In the genomic region with DNA sequence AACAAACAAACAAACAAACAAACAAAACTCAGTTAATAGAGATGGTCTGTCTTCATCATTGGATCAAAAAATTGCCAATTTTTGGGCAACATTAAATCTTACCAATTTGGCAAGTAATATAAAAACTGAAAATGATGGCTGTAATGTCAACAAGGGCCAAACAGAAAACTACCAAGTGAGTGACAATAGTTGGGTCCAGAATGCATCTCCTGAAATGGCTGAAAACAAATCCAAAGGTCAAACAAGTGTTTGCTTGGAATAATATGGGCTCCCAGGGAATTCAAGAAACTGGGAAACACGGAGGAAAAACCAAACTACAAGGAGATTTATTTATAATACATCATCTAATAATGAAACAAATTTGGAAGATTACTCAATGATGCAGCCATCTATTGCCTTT, we compare ENCODE assay signal across 1 cellular context.
TF ChIP-seq lines count a peak whose summit lies in the region.

No MANE protein-coding gene starts in this region.

TF ChIP-seq in HepG2, 621 proteins besides CTCF, POLR2A, EP300 and RAD21 (continued from another document):
- TF ChIP-seq, protein P1, sequence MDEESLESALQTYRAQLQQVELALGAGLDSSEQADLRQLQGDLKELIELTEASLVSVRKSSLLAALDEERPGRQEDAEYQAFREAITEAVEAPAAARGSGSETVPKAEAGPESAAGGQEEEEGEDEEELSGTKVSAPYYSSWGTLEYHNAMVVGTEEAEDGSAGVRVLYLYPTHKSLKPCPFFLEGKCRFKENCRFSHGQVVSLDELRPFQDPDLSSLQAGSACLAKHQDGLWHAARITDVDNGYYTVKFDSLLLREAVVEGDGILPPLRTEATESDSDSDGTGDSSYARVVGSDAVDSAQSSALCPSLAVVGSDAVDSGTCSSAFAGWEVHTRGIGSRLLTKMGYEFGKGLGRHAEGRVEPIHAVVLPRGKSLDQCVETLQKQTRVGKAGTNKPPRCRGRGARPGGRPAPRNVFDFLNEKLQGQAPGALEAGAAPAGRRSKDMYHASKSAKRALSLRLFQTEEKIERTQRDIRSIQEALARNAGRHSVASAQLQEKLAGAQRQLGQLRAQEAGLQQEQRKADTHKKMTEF (CRISPR knock-in tag; IDR thresholded peaks at IDR 0.05) = 0 out of 2 replicates have a peak, but pooled peaks have one; percentile 30
- peak; percentile 17; the same call in 1 of the 2 replicates for TF ChIP-seq RCOR2 (CRISPR knock-in tag; IDR thresholded peaks at IDR 0.05)
- TF ChIP-seq EHMT2 (IDR thresholded peaks at IDR 0.05; ENCODE audit: borderline replicate concordance, low read depth, low read length) = peak; percentile 74
- TF ChIP-seq, protein P2, sequence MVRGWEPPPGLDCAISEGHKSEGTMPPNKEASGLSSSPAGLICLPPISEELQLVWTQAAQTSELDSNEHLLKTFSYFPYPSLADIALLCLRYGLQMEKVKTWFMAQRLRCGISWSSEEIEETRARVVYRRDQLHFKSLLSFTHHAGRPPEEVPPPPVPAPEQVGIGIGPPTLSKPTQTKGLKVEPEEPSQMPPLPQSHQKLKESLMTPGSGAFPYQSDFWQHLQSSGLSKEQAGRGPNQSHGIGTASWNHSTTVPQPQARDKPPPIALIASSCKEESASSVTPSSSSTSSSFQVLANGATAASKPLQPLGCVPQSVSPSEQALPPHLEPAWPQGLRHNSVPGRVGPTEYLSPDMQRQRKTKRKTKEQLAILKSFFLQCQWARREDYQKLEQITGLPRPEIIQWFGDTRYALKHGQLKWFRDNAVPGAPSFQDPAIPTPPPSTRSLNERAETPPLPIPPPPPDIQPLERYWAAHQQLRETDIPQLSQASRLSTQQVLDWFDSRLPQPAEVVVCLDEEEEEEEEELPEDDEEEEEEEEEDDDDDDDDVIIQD (CRISPR knock-in tag; IDR thresholded peaks at IDR 0.05; ENCODE audit: low read depth) = peak; percentile 85; the same call in 1 of the 2 replicates
- TF ChIP-seq BRCA1 (CRISPR knock-in tag; IDR thresholded peaks at IDR 0.05) = no peak
- peak; percentile 97 for TF ChIP-seq ZNF441 (CRISPR knock-in tag; IDR thresholded peaks at IDR 0.05; ENCODE audit: borderline replicate concordance)
- TF ChIP-seq, protein P3, sequence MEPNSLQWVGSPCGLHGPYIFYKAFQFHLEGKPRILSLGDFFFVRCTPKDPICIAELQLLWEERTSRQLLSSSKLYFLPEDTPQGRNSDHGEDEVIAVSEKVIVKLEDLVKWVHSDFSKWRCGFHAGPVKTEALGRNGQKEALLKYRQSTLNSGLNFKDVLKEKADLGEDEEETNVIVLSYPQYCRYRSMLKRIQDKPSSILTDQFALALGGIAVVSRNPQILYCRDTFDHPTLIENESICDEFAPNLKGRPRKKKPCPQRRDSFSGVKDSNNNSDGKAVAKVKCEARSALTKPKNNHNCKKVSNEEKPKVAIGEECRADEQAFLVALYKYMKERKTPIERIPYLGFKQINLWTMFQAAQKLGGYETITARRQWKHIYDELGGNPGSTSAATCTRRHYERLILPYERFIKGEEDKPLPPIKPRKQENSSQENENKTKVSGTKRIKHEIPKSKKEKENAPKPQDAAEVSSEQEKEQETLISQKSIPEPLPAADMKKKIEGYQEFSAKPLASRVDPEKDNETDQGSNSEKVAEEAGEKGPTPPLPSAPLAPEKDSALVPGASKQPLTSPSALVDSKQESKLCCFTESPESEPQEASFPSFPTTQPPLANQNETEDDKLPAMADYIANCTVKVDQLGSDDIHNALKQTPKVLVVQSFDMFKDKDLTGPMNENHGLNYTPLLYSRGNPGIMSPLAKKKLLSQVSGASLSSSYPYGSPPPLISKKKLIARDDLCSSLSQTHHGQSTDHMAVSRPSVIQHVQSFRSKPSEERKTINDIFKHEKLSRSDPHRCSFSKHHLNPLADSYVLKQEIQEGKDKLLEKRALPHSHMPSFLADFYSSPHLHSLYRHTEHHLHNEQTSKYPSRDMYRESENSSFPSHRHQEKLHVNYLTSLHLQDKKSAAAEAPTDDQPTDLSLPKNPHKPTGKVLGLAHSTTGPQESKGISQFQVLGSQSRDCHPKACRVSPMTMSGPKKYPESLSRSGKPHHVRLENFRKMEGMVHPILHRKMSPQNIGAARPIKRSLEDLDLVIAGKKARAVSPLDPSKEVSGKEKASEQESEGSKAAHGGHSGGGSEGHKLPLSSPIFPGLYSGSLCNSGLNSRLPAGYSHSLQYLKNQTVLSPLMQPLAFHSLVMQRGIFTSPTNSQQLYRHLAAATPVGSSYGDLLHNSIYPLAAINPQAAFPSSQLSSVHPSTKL (CRISPR knock-in tag; IDR thresholded peaks at IDR 0.05) = peak; percentile 57
- TF ChIP-seq POLR2AphosphoS5 (IDR thresholded peaks at IDR 0.05; ENCODE audit: low read depth, low read length) = no peak
- TF ChIP-seq ZNF614 (CRISPR knock-in tag; IDR thresholded peaks at IDR 0.05; ENCODE audit: borderline replicate concordance) = 0 out of 2 replicates have a peak, but pooled peaks have one; percentile 25
- no peak for TF ChIP-seq HDAC6 (IDR thresholded peaks at IDR 0.05; ENCODE audit: low read depth, low read length)
- TF ChIP-seq KAT8 (CRISPR knock-in tag; IDR thresholded peaks at IDR 0.05) = 0 out of 2 replicates have a peak, but pooled peaks have one; percentile 12
- TF ChIP-seq NFIC (IDR thresholded peaks at IDR 0.05; ENCODE audit: low read length) = peak; percentile 43; the same call in 1 of the 2 replicates
- TF ChIP-seq NR3C1 (CRISPR knock-in tag; IDR thresholded peaks at IDR 0.05) = no peak
- TF ChIP-seq, protein P4, sequence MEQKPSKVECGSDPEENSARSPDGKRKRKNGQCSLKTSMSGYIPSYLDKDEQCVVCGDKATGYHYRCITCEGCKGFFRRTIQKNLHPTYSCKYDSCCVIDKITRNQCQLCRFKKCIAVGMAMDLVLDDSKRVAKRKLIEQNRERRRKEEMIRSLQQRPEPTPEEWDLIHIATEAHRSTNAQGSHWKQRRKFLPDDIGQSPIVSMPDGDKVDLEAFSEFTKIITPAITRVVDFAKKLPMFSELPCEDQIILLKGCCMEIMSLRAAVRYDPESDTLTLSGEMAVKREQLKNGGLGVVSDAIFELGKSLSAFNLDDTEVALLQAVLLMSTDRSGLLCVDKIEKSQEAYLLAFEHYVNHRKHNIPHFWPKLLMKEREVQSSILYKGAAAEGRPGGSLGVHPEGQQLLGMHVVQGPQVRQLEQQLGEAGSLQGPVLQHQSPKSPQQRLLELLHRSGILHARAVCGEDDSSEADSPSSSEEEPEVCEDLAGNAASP (CRISPR knock-in tag; IDR thresholded peaks at IDR 0.05; ENCODE audit: borderline replicate concordance) = no peak
- TF ChIP-seq ZNF713 (CRISPR knock-in tag; IDR thresholded peaks at IDR 0.05) = 0 out of 2 replicates have a peak, but pooled peaks have one; percentile 36
- TF ChIP-seq, protein P5, sequence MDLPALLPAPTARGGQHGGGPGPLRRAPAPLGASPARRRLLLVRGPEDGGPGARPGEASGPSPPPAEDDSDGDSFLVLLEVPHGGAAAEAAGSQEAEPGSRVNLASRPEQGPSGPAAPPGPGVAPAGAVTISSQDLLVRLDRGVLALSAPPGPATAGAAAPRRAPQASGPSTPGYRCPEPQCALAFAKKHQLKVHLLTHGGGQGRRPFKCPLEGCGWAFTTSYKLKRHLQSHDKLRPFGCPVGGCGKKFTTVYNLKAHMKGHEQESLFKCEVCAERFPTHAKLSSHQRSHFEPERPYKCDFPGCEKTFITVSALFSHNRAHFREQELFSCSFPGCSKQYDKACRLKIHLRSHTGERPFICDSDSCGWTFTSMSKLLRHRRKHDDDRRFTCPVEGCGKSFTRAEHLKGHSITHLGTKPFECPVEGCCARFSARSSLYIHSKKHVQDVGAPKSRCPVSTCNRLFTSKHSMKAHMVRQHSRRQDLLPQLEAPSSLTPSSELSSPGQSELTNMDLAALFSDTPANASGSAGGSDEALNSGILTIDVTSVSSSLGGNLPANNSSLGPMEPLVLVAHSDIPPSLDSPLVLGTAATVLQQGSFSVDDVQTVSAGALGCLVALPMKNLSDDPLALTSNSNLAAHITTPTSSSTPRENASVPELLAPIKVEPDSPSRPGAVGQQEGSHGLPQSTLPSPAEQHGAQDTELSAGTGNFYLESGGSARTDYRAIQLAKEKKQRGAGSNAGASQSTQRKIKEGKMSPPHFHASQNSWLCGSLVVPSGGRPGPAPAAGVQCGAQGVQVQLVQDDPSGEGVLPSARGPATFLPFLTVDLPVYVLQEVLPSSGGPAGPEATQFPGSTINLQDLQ (CRISPR knock-in tag; IDR thresholded peaks at IDR 0.05) = no peak
- TF ChIP-seq HNF4A (CRISPR knock-in tag; IDR thresholded peaks at IDR 0.05) = peak; percentile 81
- peak; percentile 19; the same call in 1 of the 2 replicates for TF ChIP-seq PPARG (CRISPR knock-in tag; conservative IDR thresholded peaks at IDR 0.05)
- TF ChIP-seq NRL (CRISPR knock-in tag; IDR thresholded peaks at IDR 0.05; ENCODE audit: borderline replicate concordance) = no peak
- peak; percentile 38; the same call in 1 of the 2 replicates for TF ChIP-seq FOXP1 (IDR thresholded peaks at IDR 0.05)
- TF ChIP-seq FOXP1 (CRISPR knock-in tag; IDR thresholded peaks at IDR 0.05) = peak; percentile 48; the same call in 1 of the 2 replicates
- TF ChIP-seq ZNF629 (CRISPR knock-in tag; conservative IDR thresholded peaks at IDR 0.05) = 0 out of 2 replicates have a peak, but pooled peaks have one; percentile 14
- no peak for TF ChIP-seq CREB1 (IDR thresholded peaks at IDR 0.05)
- 0 out of 2 replicates have a peak, but pooled peaks have one; percentile 34 for TF ChIP-seq CREB1 (CRISPR knock-in tag; IDR thresholded peaks at IDR 0.05)
- TF ChIP-seq, protein P6, sequence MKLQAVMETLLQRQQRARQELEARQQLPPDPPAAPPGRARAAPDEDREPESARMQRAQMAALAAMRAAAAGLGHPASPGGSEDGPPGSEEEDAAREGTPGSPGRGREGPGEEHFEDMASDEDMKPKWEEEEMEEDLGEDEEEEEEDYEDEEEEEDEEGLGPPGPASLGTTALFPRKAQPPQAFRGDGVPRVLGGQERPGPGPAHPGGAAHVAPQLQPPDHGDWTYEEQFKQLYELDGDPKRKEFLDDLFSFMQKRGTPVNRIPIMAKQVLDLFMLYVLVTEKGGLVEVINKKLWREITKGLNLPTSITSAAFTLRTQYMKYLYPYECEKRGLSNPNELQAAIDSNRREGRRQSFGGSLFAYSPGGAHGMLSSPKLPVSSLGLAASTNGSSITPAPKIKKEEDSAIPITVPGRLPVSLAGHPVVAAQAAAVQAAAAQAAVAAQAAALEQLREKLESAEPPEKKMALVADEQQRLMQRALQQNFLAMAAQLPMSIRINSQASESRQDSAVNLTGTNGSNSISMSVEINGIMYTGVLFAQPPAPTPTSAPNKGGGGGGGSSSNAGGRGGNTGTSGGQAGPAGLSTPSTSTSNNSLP (IDR thresholded peaks at IDR 0.05; ENCODE audit: low read depth, low read length) = peak; percentile 35; the same call in 1 of the 2 replicates
- TF ChIP-seq RFXAP (CRISPR knock-in tag; IDR thresholded peaks at IDR 0.05; ENCODE audit: borderline replicate concordance) = no peak
- no peak for TF ChIP-seq FOXA1 (IDR thresholded peaks at IDR 0.05)
- peak; percentile 70 for TF ChIP-seq FOXA1 (CRISPR knock-in tag; IDR thresholded peaks at IDR 0.05)
- TF ChIP-seq HMG20A (CRISPR knock-in tag; IDR thresholded peaks at IDR 0.05; ENCODE audit: borderline replicate concordance) = peak; percentile 13; the same call in 1 of the 2 replicates
- TF ChIP-seq ZMYM4 (CRISPR knock-in tag; IDR thresholded peaks at IDR 0.05) = 0 out of 2 replicates have a peak, but pooled peaks have one; percentile 25
- TF ChIP-seq MIXL1 (CRISPR knock-in tag; IDR thresholded peaks at IDR 0.05) = no peak
- peak; percentile 82 for TF ChIP-seq FOXA3 (CRISPR knock-in tag; IDR thresholded peaks at IDR 0.05)
- TF ChIP-seq GATAD2A (CRISPR knock-in tag; IDR thresholded peaks at IDR 0.05) = 0 out of 2 replicates have a peak, but pooled peaks have one; percentile 45
- TF ChIP-seq, protein P7, sequence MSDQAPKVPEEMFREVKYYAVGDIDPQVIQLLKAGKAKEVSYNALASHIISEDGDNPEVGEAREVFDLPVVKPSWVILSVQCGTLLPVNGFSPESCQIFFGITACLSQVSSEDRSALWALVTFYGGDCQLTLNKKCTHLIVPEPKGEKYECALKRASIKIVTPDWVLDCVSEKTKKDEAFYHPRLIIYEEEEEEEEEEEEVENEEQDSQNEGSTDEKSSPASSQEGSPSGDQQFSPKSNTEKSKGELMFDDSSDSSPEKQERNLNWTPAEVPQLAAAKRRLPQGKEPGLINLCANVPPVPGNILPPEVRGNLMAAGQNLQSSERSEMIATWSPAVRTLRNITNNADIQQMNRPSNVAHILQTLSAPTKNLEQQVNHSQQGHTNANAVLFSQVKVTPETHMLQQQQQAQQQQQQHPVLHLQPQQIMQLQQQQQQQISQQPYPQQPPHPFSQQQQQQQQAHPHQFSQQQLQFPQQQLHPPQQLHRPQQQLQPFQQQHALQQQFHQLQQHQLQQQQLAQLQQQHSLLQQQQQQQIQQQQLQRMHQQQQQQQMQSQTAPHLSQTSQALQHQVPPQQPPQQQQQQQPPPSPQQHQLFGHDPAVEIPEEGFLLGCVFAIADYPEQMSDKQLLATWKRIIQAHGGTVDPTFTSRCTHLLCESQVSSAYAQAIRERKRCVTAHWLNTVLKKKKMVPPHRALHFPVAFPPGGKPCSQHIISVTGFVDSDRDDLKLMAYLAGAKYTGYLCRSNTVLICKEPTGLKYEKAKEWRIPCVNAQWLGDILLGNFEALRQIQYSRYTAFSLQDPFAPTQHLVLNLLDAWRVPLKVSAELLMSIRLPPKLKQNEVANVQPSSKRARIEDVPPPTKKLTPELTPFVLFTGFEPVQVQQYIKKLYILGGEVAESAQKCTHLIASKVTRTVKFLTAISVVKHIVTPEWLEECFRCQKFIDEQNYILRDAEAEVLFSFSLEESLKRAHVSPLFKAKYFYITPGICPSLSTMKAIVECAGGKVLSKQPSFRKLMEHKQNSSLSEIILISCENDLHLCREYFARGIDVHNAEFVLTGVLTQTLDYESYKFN (CRISPR knock-in tag; conservative IDR thresholded peaks at IDR 0.05) = peak; percentile 74
- TF ChIP-seq SOX6 (IDR thresholded peaks at IDR 0.05) = no peak
- TF ChIP-seq SOX6 (CRISPR knock-in tag; IDR thresholded peaks at IDR 0.05) = peak; percentile 31; the same call in 1 of the 2 replicates
TF ChIP-seq in HepG2: peak in this region for 35.
